10 cellular contexts compared by ENCODE assay signal in genomic region chr15:67082007-67082536, GRCh38. TPM values are rescaled to one million over a fixed set of nuclear protein-coding genes. Genes with fewer than 3 reads are reported as not detected.
DNase-seq lines count a peak whose midpoint lies in the region; ATAC-seq and TF ChIP-seq lines count a peak whose summit lies in the region.
"Had no signal": no experiment of that assay in that cellular context is flagged by ENCODE, and none has a peak within 500 bp of the region (broad histone marks: within the 10 kb centered on the region; RNA-seq: fewer than 3 reads in every experiment).

No MANE protein-coding gene starts in this region.

- H3K4me3 Mint-ChIP-seq in CD4-positive, alpha-beta T cell: peak overlapping the region; percentile 81
- peak overlapping the region; percentile 81 for H3K4me3 Mint-ChIP-seq in natural killer cell

- H3K27me3 Mint-ChIP-seq in CD4-positive, alpha-beta T cell: no peaks in the 10 kb centered on the region
- no peaks in the 10 kb centered on the region for H3K27me3 Mint-ChIP-seq in natural killer cell (ENCODE audit: low read depth in 2 of 2)

- TF ChIP-seq CTCF in CD4-positive, alpha-beta T cell (IDR thresholded peaks at IDR 0.05): no peak
- TF ChIP-seq CTCF in Panc1 (IDR thresholded peaks at IDR 0.05) (no peak), natural killer cell (IDR thresholded peaks at IDR 0.05) (no peak)

- in situ Hi-C loops in Panc1 (cut with HindIII; ENCODE audit: low pct_unique_long_range_greater_than_20kb, low sequenced_read_pairs): no loop called here

- peak overlapping the region; percentile 45 for H3K27ac ChIP-seq in CD4-positive, alpha-beta T cell (ENCODE audit: low read depth, low read length)
- H3K27ac ChIP-seq in Panc1 (ENCODE audit: low read length): peak overlapping the region; percentile 100

- POLR2A ChIA-PET in CD4-positive, alpha-beta T cell (lab: Charles Lee): interaction anchor here (0.7 to 9.8 kb wide), 15 partner anchors 8 to 170 kb away, joined by 3 to 119 read pairs (median 4); partner anchors contain the start of gene SMAD3
- POLR2A ChIA-PET in Panc1 (lab: Charles Lee): interaction anchor here (0.5 kb wide), 1 partner anchor 47 kb away, joined by 3 read pairs; no protein-coding TSS in a partner anchor

- peak; percentile 37 to 72 (median 64) for DNase-seq in CD4-positive, alpha-beta T cell
- DNase-seq in Panc1 (ENCODE audit: low read depth, low spot score) (no peak), natural killer cell (no peak)
- DNase-seq in activated naive CD4-positive, alpha-beta T cell treated with Interleukin-2 at 50 U/mL for 16 hours: peak; percentile 79
- DNase-seq: foreskin melanocyte, right cardiac atrium had no signal

- H3K4me3 ChIP-seq in Panc1 (ENCODE audit: low read depth in 2 of 2, low read length in 2 of 2): no peak overlapping the region

- H3K9me3 Mint-ChIP-seq in CD4-positive, alpha-beta T cell: no peaks in the 10 kb centered on the region
- H3K9me3 Mint-ChIP-seq in natural killer cell: no peaks in the 10 kb centered on the region

- H3K4me1 Mint-ChIP-seq in CD4-positive, alpha-beta T cell (ENCODE audit: low read depth): peaks cover 97% of the 10 kb centered on the region
- peaks cover 89% of the 10 kb centered on the region in 2 donors for H3K4me1 Mint-ChIP-seq in natural killer cell

- H3K4me1 ChIP-seq in Panc1 (ENCODE audit: control insufficient read depth, insufficient read depth, low read length): peaks cover 100% of the 10 kb centered on the region

- no peaks in the 10 kb centered on the region for H3K36me3 Mint-ChIP-seq in CD4-positive, alpha-beta T cell (ENCODE audit: low read depth)
- H3K36me3 Mint-ChIP-seq in natural killer cell: no peaks in the 10 kb centered on the region

- H3K9me3 ChIP-seq in CD4-positive, alpha-beta T cell (ENCODE audit: control insufficient read depth, low read length): no peaks in the 10 kb centered on the region
- no peaks in the 10 kb centered on the region for H3K9me3 ChIP-seq in Panc1 (ENCODE audit: control insufficient read depth, insufficient read depth, low read depth, low read length)

- H3K36me3 ChIP-seq in Panc1 (ENCODE audit: control insufficient read depth, insufficient read depth, low read length): peaks cover 11% of the 10 kb centered on the region; the same call in 1 of the 2 replicates

- intact Hi-C loops in CD4-positive, alpha-beta T cell (cut with DNase I, micrococcal nuclease): loop anchor here (2.0 to 5.0 kb wide), 6 partner anchors 13 to 50 kb away; no protein-coding TSS in a partner anchor
- intact Hi-C loops in Panc1 (cut with micrococcal nuclease; ENCODE audit: unreplicated experiment): no loop called here
- intact Hi-C loops in natural killer cell (cut with micrococcal nuclease): loop anchor here (2.0 kb wide), 1 partner anchor 13 kb away; no protein-coding TSS in a partner anchor

- CTCF ChIA-PET in CD4-positive, alpha-beta T cell (lab: Charles Lee): interaction anchor here (0.7 to 3.4 kb wide), 8 partner anchors 12 to 158 kb away, joined by 3 to 13 read pairs (median 6); partner anchors contain the start of gene SMAD3
- CTCF ChIA-PET in Panc1 (lab: Charles Lee): no interaction called here

- BruUV-seq in Panc1 (replicated peaks; lab: Mats Ljungman, UMichigan): no TSS peak

- peak; percentile 79 for ATAC-seq in CD4-positive, alpha-beta T cell (ENCODE audit: poor library complexity)
- peak; percentile 28 for ATAC-seq in Panc1
- peak; percentile 33 to 37 (median 37) for ATAC-seq in natural killer cell
- ATAC-seq in HG03342 (IDR thresholded peaks at IDR 0.05; ENCODE audit: unreplicated experiment): no peak
- ATAC-seq in HG03025 (IDR thresholded peaks at IDR 0.05; ENCODE audit: low FRiP score, unreplicated experiment): no peak
- ATAC-seq in HG03442 (IDR thresholded peaks at IDR 0.05; ENCODE audit: unreplicated experiment): no peak
- ATAC-seq in HG03175 (IDR thresholded peaks at IDR 0.05; ENCODE audit: unreplicated experiment): no peak

- H3K27me3 ChIP-seq in CD4-positive, alpha-beta T cell (ENCODE audit: control insufficient read depth, insufficient read depth, low read length): no peaks in the 10 kb centered on the region
- no peaks in the 10 kb centered on the region for H3K27me3 ChIP-seq in Panc1 (ENCODE audit: control insufficient read depth, insufficient read depth, low read length)

- peak overlapping the region; percentile 89 for H3K27ac Mint-ChIP-seq in CD4-positive, alpha-beta T cell
- H3K27ac Mint-ChIP-seq in natural killer cell: peak overlapping the region; percentile 68 to 81

RNA-seq across cellular contexts. Expression of gene SMAD3, which starts 16.7 kb away (rescaled TPM):
- total RNA-seq in CD4-positive, alpha-beta T cell: 10 to 100 TPM; 30.0 to 31.0 TPM
- total RNA-seq in Panc1 (2021; ENCODE audit: unreplicated experiment) (394 TPM), natural killer cell (10 to 100 TPM; 47.1 to 72.6 (median 63.0) TPM)
- 255 TPM for polyA plus RNA-seq in Panc1 (2012; ENCODE audit: insufficient read length)

Comparison
In these comparisons a context has a peak if more than half of its experiments do, and no peak if none do; other contexts are left out.
1. ATAC-seq: peak in CD4-positive, alpha-beta T cell (single experiment), Panc1 (single experiment) and natural killer cell (3 of 3); none in HG03342 (single experiment), HG03025 (single experiment), HG03442 (single experiment) and HG03175 (single experiment).
2. DNase-seq: peak in CD4-positive, alpha-beta T cell (10 of 10) and activated naive CD4-positive, alpha-beta T cell treated with Interleukin-2 at 50 U/mL for 16 hours (single experiment); none in Panc1 (single experiment) and natural killer cell (single experiment).